Comparison of ENCODE assay signal across 21 cellular contexts in genomic region chr4:151901631-151902030, GRCh38.
"Had no signal": no experiment of that assay in that cellular context is flagged by ENCODE, and none has a peak within 500 bp of the region (broad histone marks: within the 10 kb centered on the region; RNA-seq: fewer than 3 reads in every experiment).

No MANE protein-coding gene starts in this region.

- H3K9me3 ChIP-seq: SJCRH30 had no signal

- FAIRE-seq: HepG2 had no signal

- H3K27me3 ChIP-seq: SJCRH30 had no signal

- H3K36me3 ChIP-seq: SJCRH30 had no signal

- ATAC-seq: HepG2, Right ventricle myocardium inferior had no signal

- H3K4me1 ChIP-seq: SJCRH30 had no signal

- H3K4me3 ChIP-seq: SJCRH30 had no signal

- DNase-seq: IMR-90, Karpas-422, KG1, MV-4-11, NCI-H1048, NCI-H1105, NCI-H1417, NCI-H187, NCI-H2029, NCI-H2081 treated with DMSO at 0.1 percent for 48 hours, NCI-H2171, NCI-H226, NCI-H446, NCI-H510A, NCI-H524 treated with DMSO at 0.1 percent for 48 hours, NCI-H69, NCI-H774, SHP77 treated with DMSO at 0.1 percent for 48 hours, SJCRH30 had no signal
